12 cellular contexts compared by ENCODE assay signal in the genomic region with DNA sequence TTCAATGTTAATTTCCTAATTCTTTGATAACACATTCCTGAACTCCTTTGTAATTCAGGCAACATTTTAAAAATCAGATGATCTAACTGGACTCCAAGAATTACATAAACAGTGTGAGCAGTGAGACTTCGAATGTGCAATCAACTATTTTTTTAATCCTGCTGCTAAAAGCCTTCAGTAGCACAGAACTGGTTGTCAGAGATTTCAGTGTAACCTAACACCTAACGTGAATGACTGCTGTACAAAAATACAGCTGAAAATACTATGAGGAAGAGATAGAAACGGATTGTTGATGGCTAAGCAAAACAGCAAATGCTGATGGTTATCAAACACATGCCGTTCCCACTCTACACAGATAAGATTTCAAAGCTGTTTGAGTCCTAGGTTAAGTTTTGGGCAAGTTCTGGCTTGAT. TPM values are rescaled to one million over a fixed set of nuclear protein-coding genes. Genes with fewer than 3 reads are reported as not detected.
DNase-seq lines count a peak whose midpoint lies in the region; ATAC-seq and TF ChIP-seq lines count a peak whose summit lies in the region.
"Had no signal": no experiment of that assay in that cellular context is flagged by ENCODE, and none has a peak within 500 bp of the region (broad histone marks: within the 10 kb centered on the region; RNA-seq: fewer than 3 reads in every experiment).

No MANE protein-coding gene starts in this region.

- peak overlapping the region; percentile 15 for H3K9ac ChIP-seq in adipocyte (ENCODE audit: low read length)

- no peaks in the 10 kb centered on the region for H3K9me3 ChIP-seq in adipocyte (ENCODE audit: control insufficient read depth, low read length)
- no peaks in the 10 kb centered on the region for H3K9me3 ChIP-seq in psoas muscle

- 5 to 15% (median 10%) methylated on average over 4 of the region's 4 CpGs for WGBS in psoas muscle, 3 donors

- H3K4me3 Mint-ChIP-seq in glutamatergic neuron (ENCODE audit: unreplicated experiment) = peak overlapping the region; percentile 65
- H3K4me3 Mint-ChIP-seq in activated T-cell treated with anti-CD3 and anti-CD28 coated beads, Interleukin-2, amount 50 U/mL, for 4 hours = no peak overlapping the region
- H3K4me3 Mint-ChIP-seq: activated CD8-positive, alpha-beta T cell treated with anti-CD3 and anti-CD28 coated beads for 36 hours; stimulated activated naive CD8-positive, alpha-beta T cell treated with anti-CD3 and anti-CD28 coated beads, Interleukin-15, Interleukin-2, amounts not matched to agents 100 ng/mL and 50 ng/mL, for 24 hours had no signal

- H3K36me3 Mint-ChIP-seq in glutamatergic neuron (ENCODE audit: unreplicated experiment) = no peaks in the 10 kb centered on the region
- H3K36me3 Mint-ChIP-seq in activated T-cell treated with anti-CD3 and anti-CD28 coated beads, Interleukin-2, amount 50 U/mL, for 4 hours (ENCODE audit: insufficient read depth) = peaks cover 6% of the 10 kb centered on the region

- TF ChIP-seq CTCF in glutamatergic neuron (IDR thresholded peaks at IDR 0.05; ENCODE audit: partially characterized antibody, unreplicated experiment) = no peak
- TF ChIP-seq CTCF in psoas muscle (IDR thresholded peaks at IDR 0.05) = no peak

- H3K4me1 ChIP-seq in adipocyte (ENCODE audit: control insufficient read depth, insufficient read depth, low read length) = peaks cover 38% of the 10 kb centered on the region
- H3K4me1 ChIP-seq in psoas muscle = peaks cover 19% of the 10 kb centered on the region

- H3K27me3 ChIP-seq in adipocyte (replicated peaks; ENCODE audit: control insufficient read depth, insufficient read depth, low read length) = no peaks in the 10 kb centered on the region
- H3K27me3 ChIP-seq in psoas muscle (ENCODE audit: insufficient read depth in 3 of 3, low read length in 2 of 3) = no peaks in the 10 kb centered on the region

- peak in 1 of 4 donors; percentile 43 for ATAC-seq in psoas muscle
- no peak for ATAC-seq in activated T-cell treated with anti-CD3 and anti-CD28 coated beads, Interleukin-2, amount 50 U/mL, for 4 hours
- ATAC-seq: activated CD8-positive, alpha-beta T cell treated with anti-CD3 and anti-CD28 coated beads for 36 hours had no signal

- H3K4me3 ChIP-seq in adipocyte (ENCODE audit: low read length) (peak overlapping the region; percentile 44), psoas muscle (no peak overlapping the region)

- H3K36me3 ChIP-seq in adipocyte (ENCODE audit: control insufficient read depth, insufficient read depth, low read length, severe bottlenecking) = no peaks in the 10 kb centered on the region
- H3K36me3 ChIP-seq in psoas muscle (ENCODE audit: insufficient read depth in 1 of 2, low read depth in 1 of 2) = no peaks in the 10 kb centered on the region

- H3K27me3 Mint-ChIP-seq in glutamatergic neuron (ENCODE audit: unreplicated experiment) = no peaks in the 10 kb centered on the region
- no peaks in the 10 kb centered on the region for H3K27me3 Mint-ChIP-seq in activated T-cell treated with anti-CD3 and anti-CD28 coated beads, Interleukin-2, amount 50 U/mL, for 4 hours (ENCODE audit: low read depth)
- H3K27me3 Mint-ChIP-seq: activated CD8-positive, alpha-beta T cell treated with anti-CD3 and anti-CD28 coated beads for 36 hours; stimulated activated naive CD8-positive, alpha-beta T cell treated with anti-CD3 and anti-CD28 coated beads, Interleukin-15, Interleukin-2, amounts not matched to agents 100 ng/mL and 50 ng/mL, for 24 hours had no signal

- no peak for DNase-seq in HEK293T (ENCODE audit: extremely low spot score)
- DNase-seq in adipocyte (ENCODE audit: low read depth) = no peak
- DNase-seq in glutamatergic neuron = no peak
- DNase-seq in psoas muscle = no peak
- DNase-seq in occipital lobe (lab: John Stamatoyannopoulos, UW) = no peak
- no peak for DNase-seq in activated T-cell treated with anti-CD3 and anti-CD28 coated beads, Interleukin-2, amount 50 U/mL, for 4 hours
- DNase-seq in D341Med (ENCODE audit: low spot score) = no peak
- no peak for DNase-seq in NK-92 treated with Interleukin-12 subunit alpha and Interleukin-12 subunit beta, amount 100 ng/mL, for 24 hours (lab: John Stamatoyannopoulos, UW)
- DNase-seq: activated CD8-positive, alpha-beta T cell treated with anti-CD3 and anti-CD28 coated beads for 36 hours; erythroblast had no signal

- no peak overlapping the region for H3K27ac Mint-ChIP-seq in glutamatergic neuron (ENCODE audit: unreplicated experiment)
- H3K27ac Mint-ChIP-seq: activated CD8-positive, alpha-beta T cell treated with anti-CD3 and anti-CD28 coated beads for 36 hours; stimulated activated naive CD8-positive, alpha-beta T cell treated with anti-CD3 and anti-CD28 coated beads, Interleukin-15, Interleukin-2, amounts not matched to agents 100 ng/mL and 50 ng/mL, for 24 hours had no signal

- intact Hi-C loops in psoas muscle (cut with DNase I) = no loop called here

- POLR2A ChIA-PET in HEK293T (lab: Yijun Ruan, JAX) = interaction anchor here (2.7 kb wide), 1 partner anchor 45 kb away, joined by 11 read pairs; no protein-coding TSS in a partner anchor

- CTCF ChIA-PET in HEK293T (lab: Yijun Ruan, JAX) = interaction anchor here (0.6 to 0.7 kb wide), 2 partner anchors 16 to 279 kb away, joined by 3 read pairs; no protein-coding TSS in a partner anchor

- peaks cover 3% of the 10 kb centered on the region for H3K9me3 Mint-ChIP-seq in glutamatergic neuron (ENCODE audit: unreplicated experiment)
- no peaks in the 10 kb centered on the region for H3K9me3 Mint-ChIP-seq in activated T-cell treated with anti-CD3 and anti-CD28 coated beads, Interleukin-2, amount 50 U/mL, for 4 hours
- H3K9me3 Mint-ChIP-seq: activated CD8-positive, alpha-beta T cell treated with anti-CD3 and anti-CD28 coated beads for 36 hours; stimulated activated naive CD8-positive, alpha-beta T cell treated with anti-CD3 and anti-CD28 coated beads, Interleukin-15, Interleukin-2, amounts not matched to agents 100 ng/mL and 50 ng/mL, for 24 hours had no signal

- peak overlapping the region; percentile 15 for H3K27ac ChIP-seq in psoas muscle
- H3K27ac ChIP-seq: HL-60 had no signal

- H3K4me1 Mint-ChIP-seq in glutamatergic neuron (ENCODE audit: low read depth, unreplicated experiment) = peaks cover 49% of the 10 kb centered on the region
- peaks cover under 1% of the 10 kb centered on the region for H3K4me1 Mint-ChIP-seq in activated T-cell treated with anti-CD3 and anti-CD28 coated beads, Interleukin-2, amount 50 U/mL, for 4 hours (ENCODE audit: low read depth)

TF ChIP-seq in HEK293T, 16 proteins besides CTCF, POLR2A, EP300 and RAD21:
- TF ChIP-seq L3MBTL2 (conservative IDR thresholded peaks at IDR 0.05) (0 out of 2 replicates have a peak, but pooled peaks have one; percentile 18), NFRKB (IDR thresholded peaks at IDR 0.05) (no peak), ARNT (IDR thresholded peaks at IDR 0.05) (no peak), ZNF384 (IDR thresholded peaks at IDR 0.05) (no peak), ELF4 (IDR thresholded peaks at IDR 0.05) (no peak), TARDBP (IDR thresholded peaks at IDR 0.05) (no peak), LEF1 (IDR thresholded peaks at IDR 0.05; ENCODE audit: borderline replicate concordance) (no peak), HDGF (IDR thresholded peaks at IDR 0.05; ENCODE audit: borderline replicate concordance) (no peak), FOXM1 (IDR thresholded peaks at IDR 0.05; ENCODE audit: borderline replicate concordance) (no peak), SP1 (IDR thresholded peaks at IDR 0.05) (no peak), BHLHE40 (IDR thresholded peaks at IDR 0.05; ENCODE audit: borderline replicate concordance) (no peak), FOXK2 (IDR thresholded peaks at IDR 0.05) (no peak), CTBP1 (IDR thresholded peaks at IDR 0.05; ENCODE audit: borderline replicate concordance) (no peak), SUZ12 (IDR thresholded peaks at IDR 0.05) (no peak)
- TF ChIP-seq, protein P1, sequence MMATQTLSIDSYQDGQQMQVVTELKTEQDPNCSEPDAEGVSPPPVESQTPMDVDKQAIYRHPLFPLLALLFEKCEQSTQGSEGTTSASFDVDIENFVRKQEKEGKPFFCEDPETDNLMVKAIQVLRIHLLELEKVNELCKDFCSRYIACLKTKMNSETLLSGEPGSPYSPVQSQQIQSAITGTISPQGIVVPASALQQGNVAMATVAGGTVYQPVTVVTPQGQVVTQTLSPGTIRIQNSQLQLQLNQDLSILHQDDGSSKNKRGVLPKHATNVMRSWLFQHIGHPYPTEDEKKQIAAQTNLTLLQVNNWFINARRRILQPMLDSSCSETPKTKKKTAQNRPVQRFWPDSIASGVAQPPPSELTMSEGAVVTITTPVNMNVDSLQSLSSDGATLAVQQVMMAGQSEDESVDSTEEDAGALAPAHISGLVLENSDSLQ (IDR thresholded peaks at IDR 0.05) = peak; percentile 54

RNA-seq across cellular contexts. Expression of a gene that starts 46.1 kb away (rescaled TPM):
- total RNA-seq in glutamatergic neuron (ENCODE audit: unreplicated experiment) = 735 TPM
- 100 to 1,000 TPM in 1 of 4 donors, 10 to 100 TPM in 3; 56.6 to 118 (median 77.7) TPM for total RNA-seq in psoas muscle
- 10 to 100 TPM; 37.7 to 47.8 (median 46.5) TPM for polyA plus RNA-seq in psoas muscle
- total RNA-seq in occipital lobe = 354 TPM
- total RNA-seq in activated T-cell treated with anti-CD3 and anti-CD28 coated beads, Interleukin-2, amount 50 U/mL, for 4 hours = 10 to 100 TPM; 56.2 to 61.1 (median 60.1) TPM
